In the genomic region with DNA sequence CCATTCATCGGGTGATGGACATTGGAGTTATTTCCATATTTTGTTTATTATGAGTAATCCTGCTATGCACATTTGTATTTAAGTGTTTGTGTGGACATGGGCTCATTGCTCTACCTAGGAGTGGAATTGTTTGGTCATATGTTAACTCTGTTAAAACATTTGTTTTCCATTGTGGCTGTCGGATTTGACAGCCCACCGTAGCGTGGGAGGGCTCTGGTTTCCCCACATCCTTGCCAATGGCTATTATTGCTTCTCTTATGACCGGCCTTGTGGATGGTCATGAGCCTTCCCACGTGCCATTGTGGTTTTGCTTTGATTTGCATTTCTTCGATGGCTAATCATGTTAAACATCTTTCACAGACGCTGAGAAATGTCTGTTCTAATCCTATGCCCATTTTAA, we compare ENCODE assay signal across 25 cellular contexts.
DNase-seq lines count a peak whose midpoint lies in the region; ATAC-seq and TF ChIP-seq lines count a peak whose summit lies in the region.
"Had no signal": no experiment of that assay in that cellular context is flagged by ENCODE, and none has a peak within 500 bp of the region (broad histone marks: within the 10 kb centered on the region; RNA-seq: fewer than 3 reads in every experiment).

No MANE protein-coding gene starts in this region.

- no peak overlapping the region for H2AFZ ChIP-seq in GM23338

- H3K36me3 Mint-ChIP-seq in mesothelial cell of epicardium (peaks cover 40% of the 10 kb centered on the region), GM23338 (ENCODE audit: low read depth) (peaks cover 8% of the 10 kb centered on the region; the same call in 2 of the 3 replicates)

- H3K9me2 ChIP-seq in GM23338 (ENCODE audit: insufficient read depth), result no peaks in the 10 kb centered on the region

- H3K36me3 ChIP-seq in GM23338 (ENCODE audit: insufficient read depth), result no peaks in the 10 kb centered on the region; the same call in 1 of the 2 replicates

- no peaks in the 10 kb centered on the region for H3F3A ChIP-seq in GM23338 (replicated peaks; ENCODE audit: low read depth)

- H3K27ac Mint-ChIP-seq in mesothelial cell of epicardium (no peak overlapping the region), GM23338 (no peak overlapping the region)
- H3K27ac Mint-ChIP-seq: activated CD4-positive, alpha-beta memory T cell treated with anti-CD3 and anti-CD28 coated beads for 36 hours; stimulated activated effector memory CD8-positive, alpha-beta T cell treated with anti-CD3 and anti-CD28 coated beads, Interleukin-12 subunit alpha, Interleukin-12 subunit beta, amount 100 ng/mL, for 72 hours had no signal

- ATAC-seq in GM19351 (IDR thresholded peaks at IDR 0.05; ENCODE audit: unreplicated experiment) (peak; percentile 77), HG02759 (IDR thresholded peaks at IDR 0.05; ENCODE audit: unreplicated experiment) (peak; percentile 61), HG03457 (IDR thresholded peaks at IDR 0.05; ENCODE audit: unreplicated experiment) (peak; percentile 56), GM23338 (no peak), GM21515 (IDR thresholded peaks at IDR 0.05; ENCODE audit: unreplicated experiment) (no peak)
- ATAC-seq: stimulated activated effector memory CD8-positive, alpha-beta T cell treated with anti-CD3 and anti-CD28 coated beads, Interleukin-12 subunit alpha, Interleukin-12 subunit beta, amount 100 ng/mL, for 72 hours had no signal

- DNase-seq in GM12865 (ENCODE audit: low read depth) (peak; percentile 20), mesothelial cell of epicardium (ENCODE audit: low spot score in 2 of 2, unreplicated experiment in 2 of 2) (no peak), nucleus accumbens (lab: John Stamatoyannopoulos, UW) (no peak), GM23338 (ENCODE audit: low spot score) (no peak)
- DNase-seq: activated CD4-positive, alpha-beta memory T cell treated with anti-CD3 and anti-CD28 coated beads for 36 hours; activated CD4-positive, CD25-positive, alpha-beta regulatory T cell; activated gamma-delta T cell treated with Interleukin-2 at 50 U/mL for 16 hours; cortex of kidney; EL; glutamatergic neuron; Kasumi-1; NCI-H1092; NCI-H187 treated with DMSO at 0.1 percent for 48 hours; NCI-H2227 treated with DMSO at 0.1 percent for 48 hours; OCI-M1; stimulated activated CD4-positive, alpha-beta T cell treated with anti-CD3 and anti-CD28 coated beads, Interleukin-1b, Interleukin-23, amount 100 ng/mL, for 48 hours had no signal

- no peaks in the 10 kb centered on the region for H3K79me2 ChIP-seq in GM23338 (replicated peaks; ENCODE audit: insufficient read depth)

- no peaks in the 10 kb centered on the region for H3K27me3 ChIP-seq in GM23338 (ENCODE audit: insufficient read depth)
- H3K27me3 ChIP-seq: cardiac muscle cell, neutrophil had no signal

- H3K4me1 Mint-ChIP-seq in mesothelial cell of epicardium (no peaks in the 10 kb centered on the region), GM23338 (no peaks in the 10 kb centered on the region)
- H3K4me1 Mint-ChIP-seq: stimulated activated effector memory CD8-positive, alpha-beta T cell treated with anti-CD3 and anti-CD28 coated beads, Interleukin-12 subunit alpha, Interleukin-12 subunit beta, amount 100 ng/mL, for 72 hours had no signal

- no peaks in the 10 kb centered on the region for H3K9me3 Mint-ChIP-seq in mesothelial cell of epicardium
- no peaks in the 10 kb centered on the region for H3K9me3 Mint-ChIP-seq in GM23338
- H3K9me3 Mint-ChIP-seq: activated CD4-positive, alpha-beta memory T cell treated with anti-CD3 and anti-CD28 coated beads for 36 hours; stimulated activated effector memory CD8-positive, alpha-beta T cell treated with anti-CD3 and anti-CD28 coated beads, Interleukin-12 subunit alpha, Interleukin-12 subunit beta, amount 100 ng/mL, for 72 hours had no signal

- no peaks in the 10 kb centered on the region for H3K4me1 ChIP-seq in GM23338 (ENCODE audit: insufficient read depth)

- no peak overlapping the region for H3K4me3 Mint-ChIP-seq in mesothelial cell of epicardium
- H3K4me3 Mint-ChIP-seq in GM23338, result no peak overlapping the region
- H3K4me3 Mint-ChIP-seq: activated CD4-positive, alpha-beta memory T cell treated with anti-CD3 and anti-CD28 coated beads for 36 hours; stimulated activated effector memory CD8-positive, alpha-beta T cell treated with anti-CD3 and anti-CD28 coated beads, Interleukin-12 subunit alpha, Interleukin-12 subunit beta, amount 100 ng/mL, for 72 hours had no signal

- no peaks in the 10 kb centered on the region for H4K20me1 ChIP-seq in GM23338 (replicated peaks; ENCODE audit: insufficient read depth)

- H3K27me3 Mint-ChIP-seq in mesothelial cell of epicardium (ENCODE audit: low read depth) (no peaks in the 10 kb centered on the region), GM23338 (ENCODE audit: insufficient read depth, low read depth, poor library complexity) (no peaks in the 10 kb centered on the region)
- H3K27me3 Mint-ChIP-seq: activated CD4-positive, alpha-beta memory T cell treated with anti-CD3 and anti-CD28 coated beads for 36 hours had no signal

- H3K4me3 ChIP-seq in GM12865 (ENCODE audit: low read depth, low read length) (no peak overlapping the region), GM23338 (no peak overlapping the region)
- H3K4me3 ChIP-seq: cardiac muscle cell, thoracic aorta had no signal

- H3K27ac ChIP-seq in GM23338 (ENCODE audit: low read depth), result no peak overlapping the region
- H3K27ac ChIP-seq: C4-2B, cardiac muscle cell, neutrophil, thoracic aorta had no signal

- no peak for TF ChIP-seq CTCF in GM12865 (IDR thresholded peaks at IDR 0.05; ENCODE audit: insufficient read depth, low read depth, low read length, missing control alignments)
- TF ChIP-seq CTCF in mesothelial cell of epicardium (IDR thresholded peaks at IDR 0.05; ENCODE audit: unreplicated experiment), result no peak
- no peak for TF ChIP-seq CTCF in GM23338 (conservative IDR thresholded peaks at IDR 0.05; ENCODE audit: low read depth in 2 of 2)

- no peak overlapping the region for H3K4me2 ChIP-seq in GM23338

TF ChIP-seq in GM23338, 12 proteins besides CTCF, POLR2A, EP300 and RAD21:
- no peak for TF ChIP-seq ZNF462 (CRISPR knock-in tag; IDR thresholded peaks at IDR 0.05)
- TF ChIP-seq NANOG (IDR thresholded peaks at IDR 0.05; ENCODE audit: borderline replicate concordance), result no peak
- no peak for TF ChIP-seq EZH2 (IDR thresholded peaks at IDR 0.05; ENCODE audit: low read depth, unreplicated experiment)

Comparison
In these comparisons a context has a peak if more than half of its experiments do, and no peak if none do; other contexts are left out.
1. ATAC-seq: peak in GM19351 (single experiment), HG02759 (single experiment) and HG03457 (single experiment); none in GM23338 (single experiment) and GM21515 (single experiment).